In the genomic region with DNA sequence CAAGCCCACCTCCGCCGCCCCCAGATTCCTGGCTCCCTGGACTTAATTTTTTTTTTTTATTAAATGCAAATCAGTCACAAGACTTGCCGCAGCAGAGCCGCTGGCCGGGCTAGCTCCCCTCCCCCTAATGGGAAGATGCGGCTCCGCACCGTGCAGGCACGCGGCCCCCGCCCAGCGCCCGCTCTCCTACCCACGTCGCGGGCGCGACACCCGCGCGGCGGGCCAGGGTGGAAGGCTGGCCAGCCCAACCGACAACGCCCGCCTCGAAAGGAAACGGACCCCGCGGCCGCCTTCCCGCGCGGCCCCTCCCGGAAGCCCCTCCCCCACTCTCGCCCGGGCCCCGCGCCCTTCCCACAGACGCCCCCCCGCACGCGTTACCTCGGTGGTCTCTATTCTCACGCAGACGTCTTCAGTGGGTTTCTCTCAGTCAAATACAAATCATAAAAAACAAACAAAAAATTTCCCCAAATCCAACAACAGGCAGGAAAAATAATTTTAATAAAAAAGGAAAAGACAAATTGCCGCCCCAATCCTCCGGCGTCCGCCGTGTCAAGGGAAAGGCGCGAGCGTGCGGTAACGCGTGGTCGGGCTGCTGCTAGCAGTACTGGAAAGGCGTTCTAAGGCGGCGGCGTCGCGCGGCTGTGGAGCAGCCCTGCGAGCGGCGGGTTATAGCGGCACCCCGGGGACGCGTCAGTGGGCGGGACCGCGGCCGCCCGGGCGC, we compare ENCODE assay signal across 1 cellular context.
A peak's percentile ranks its signal among the peaks of the same experiment; 100 is the strongest.
TF ChIP-seq lines count a peak whose summit lies in the region.

Gene SLC38A2, minus strand, starts transcription at position 643 of the 721 bp plus-strand sequence. CDS start 1,480 bp downstream, outside the sequence.

TF ChIP-seq in GM12878, 131 proteins besides CTCF, POLR2A, EP300 and RAD21 (continued from another document and continues in another):
- TF ChIP-seq, protein P1, sequence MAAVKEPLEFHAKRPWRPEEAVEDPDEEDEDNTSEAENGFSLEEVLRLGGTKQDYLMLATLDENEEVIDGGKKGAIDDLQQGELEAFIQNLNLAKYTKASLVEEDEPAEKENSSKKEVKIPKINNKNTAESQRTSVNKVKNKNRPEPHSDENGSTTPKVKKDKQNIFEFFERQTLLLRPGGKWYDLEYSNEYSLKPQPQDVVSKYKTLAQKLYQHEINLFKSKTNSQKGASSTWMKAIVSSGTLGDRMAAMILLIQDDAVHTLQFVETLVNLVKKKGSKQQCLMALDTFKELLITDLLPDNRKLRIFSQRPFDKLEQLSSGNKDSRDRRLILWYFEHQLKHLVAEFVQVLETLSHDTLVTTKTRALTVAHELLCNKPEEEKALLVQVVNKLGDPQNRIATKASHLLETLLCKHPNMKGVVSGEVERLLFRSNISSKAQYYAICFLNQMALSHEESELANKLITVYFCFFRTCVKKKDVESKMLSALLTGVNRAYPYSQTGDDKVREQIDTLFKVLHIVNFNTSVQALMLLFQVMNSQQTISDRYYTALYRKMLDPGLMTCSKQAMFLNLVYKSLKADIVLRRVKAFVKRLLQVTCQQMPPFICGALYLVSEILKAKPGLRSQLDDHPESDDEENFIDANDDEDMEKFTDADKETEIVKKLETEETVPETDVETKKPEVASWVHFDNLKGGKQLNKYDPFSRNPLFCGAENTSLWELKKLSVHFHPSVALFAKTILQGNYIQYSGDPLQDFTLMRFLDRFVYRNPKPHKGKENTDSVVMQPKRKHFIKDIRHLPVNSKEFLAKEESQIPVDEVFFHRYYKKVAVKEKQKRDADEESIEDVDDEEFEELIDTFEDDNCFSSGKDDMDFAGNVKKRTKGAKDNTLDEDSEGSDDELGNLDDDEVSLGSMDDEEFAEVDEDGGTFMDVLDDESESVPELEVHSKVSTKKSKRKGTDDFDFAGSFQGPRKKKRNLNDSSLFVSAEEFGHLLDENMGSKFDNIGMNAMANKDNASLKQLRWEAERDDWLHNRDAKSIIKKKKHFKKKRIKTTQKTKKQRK (IDR thresholded peaks at IDR 0.05; ENCODE audit: low read depth, low read length), result no peak
- TF ChIP-seq, protein P2, sequence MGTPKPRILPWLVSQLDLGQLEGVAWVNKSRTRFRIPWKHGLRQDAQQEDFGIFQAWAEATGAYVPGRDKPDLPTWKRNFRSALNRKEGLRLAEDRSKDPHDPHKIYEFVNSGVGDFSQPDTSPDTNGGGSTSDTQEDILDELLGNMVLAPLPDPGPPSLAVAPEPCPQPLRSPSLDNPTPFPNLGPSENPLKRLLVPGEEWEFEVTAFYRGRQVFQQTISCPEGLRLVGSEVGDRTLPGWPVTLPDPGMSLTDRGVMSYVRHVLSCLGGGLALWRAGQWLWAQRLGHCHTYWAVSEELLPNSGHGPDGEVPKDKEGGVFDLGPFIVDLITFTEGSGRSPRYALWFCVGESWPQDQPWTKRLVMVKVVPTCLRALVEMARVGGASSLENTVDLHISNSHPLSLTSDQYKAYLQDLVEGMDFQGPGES (IDR thresholded peaks at IDR 0.05), result no peak
- TF ChIP-seq ZZZ3 (IDR thresholded peaks at IDR 0.05; ENCODE audit: control insufficient read depth, insufficient read length, low read depth) (no peak), LARP7 (IDR thresholded peaks at IDR 0.05) (no peak; the same call in 1 of the 2 replicates), WRNIP1 (IDR thresholded peaks at IDR 0.05; ENCODE audit: borderline replicate concordance, low read depth, low read length) (no peak), MLLT1 (IDR thresholded peaks at IDR 0.05) (peak; percentile 96), MTA2 (IDR thresholded peaks at IDR 0.05; ENCODE audit: low read depth) (no peak), YBX1 (IDR thresholded peaks at IDR 0.05) (no peak), ELK1 (IDR thresholded peaks at IDR 0.05; ENCODE audit: low read depth, low read length) (no peak), ZBTB4 (CRISPR knock-in tag; IDR thresholded peaks at IDR 0.05) (no peak), TARDBP (IDR thresholded peaks at IDR 0.05; ENCODE audit: borderline replicate concordance) (no peak; the same call in 1 of the 2 replicates), RCOR1 (conservative IDR thresholded peaks at IDR 0.05; ENCODE audit: low read depth, low read length) (0 out of 2 replicates have a peak, but pooled peaks have one; percentile 57), NFYA (IDR thresholded peaks at IDR 0.05; ENCODE audit: borderline replicate concordance, low read depth, low read length) (no peak), SUPT20H (IDR thresholded peaks at IDR 0.05; ENCODE audit: borderline replicate concordance, control insufficient read depth, low read depth, low read length) (no peak), NR2C1 (IDR thresholded peaks at IDR 0.05) (no peak), NR2C2 (IDR thresholded peaks at IDR 0.05; ENCODE audit: borderline replicate concordance, control insufficient read depth, insufficient read length, low read depth) (no peak), BCL11A (IDR thresholded peaks at IDR 0.05; ENCODE audit: low read depth, low read length) (no peak), RELA (IDR thresholded peaks at IDR 0.05; ENCODE audit: borderline replicate concordance, partially characterized antibody) (peak; percentile 15), CHD2 (IDR thresholded peaks at IDR 0.05; ENCODE audit: borderline replicate concordance, low read depth, low read length) (peak; percentile 33; the same call in 1 of the 2 replicates), MYC (IDR thresholded peaks at IDR 0.05; ENCODE audit: insufficient read depth, insufficient read length, insufficient replicate concordance, low read length, severe bottlenecking) (no peak), GATAD2B (conservative IDR thresholded peaks at IDR 0.05; ENCODE audit: low read depth) (no peak), TAF1 (IDR thresholded peaks at IDR 0.05; ENCODE audit: borderline replicate concordance, low read depth, low read length) (peak; percentile 95), PAX8 (IDR thresholded peaks at IDR 0.05) (no peak), ZSCAN29 (IDR thresholded peaks at IDR 0.05) (no peak), BRCA1 (IDR thresholded peaks at IDR 0.05; ENCODE audit: low read depth, low read length) (no peak), ATF7 (IDR thresholded peaks at IDR 0.05; ENCODE audit: low read depth) (peak; percentile 19; the same call in 1 of the 2 replicates), CHD1 (IDR thresholded peaks at IDR 0.05; ENCODE audit: low read depth, low read length) (peak; percentile 82; the same call in 1 of the 2 replicates), ZNF24 (IDR thresholded peaks at IDR 0.05) (no peak), KAT2A (conservative IDR thresholded peaks at IDR 0.05; ENCODE audit: control insufficient read depth, low read depth, low read length) (no peak), FOXM1 (IDR thresholded peaks at IDR 0.05; ENCODE audit: low read depth, low read length) (no peak), NFXL1 (IDR thresholded peaks at IDR 0.05; ENCODE audit: borderline replicate concordance) (no peak), ATF2 (IDR thresholded peaks at IDR 0.05; ENCODE audit: low read length) (0 out of 2 replicates have a peak, but pooled peaks have one; percentile 20), CBX5 (IDR thresholded peaks at IDR 0.05; ENCODE audit: low read depth) (peak; percentile 87; the same call in 1 of the 2 replicates)
- TF ChIP-seq, protein P3, sequence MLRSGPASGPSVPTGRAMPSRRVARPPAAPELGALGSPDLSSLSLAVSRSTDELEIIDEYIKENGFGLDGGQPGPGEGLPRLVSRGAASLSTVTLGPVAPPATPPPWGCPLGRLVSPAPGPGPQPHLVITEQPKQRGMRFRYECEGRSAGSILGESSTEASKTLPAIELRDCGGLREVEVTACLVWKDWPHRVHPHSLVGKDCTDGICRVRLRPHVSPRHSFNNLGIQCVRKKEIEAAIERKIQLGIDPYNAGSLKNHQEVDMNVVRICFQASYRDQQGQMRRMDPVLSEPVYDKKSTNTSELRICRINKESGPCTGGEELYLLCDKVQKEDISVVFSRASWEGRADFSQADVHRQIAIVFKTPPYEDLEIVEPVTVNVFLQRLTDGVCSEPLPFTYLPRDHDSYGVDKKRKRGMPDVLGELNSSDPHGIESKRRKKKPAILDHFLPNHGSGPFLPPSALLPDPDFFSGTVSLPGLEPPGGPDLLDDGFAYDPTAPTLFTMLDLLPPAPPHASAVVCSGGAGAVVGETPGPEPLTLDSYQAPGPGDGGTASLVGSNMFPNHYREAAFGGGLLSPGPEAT (IDR thresholded peaks at IDR 0.05; ENCODE audit: low read depth), result no peak
- TF ChIP-seq, protein P4, sequence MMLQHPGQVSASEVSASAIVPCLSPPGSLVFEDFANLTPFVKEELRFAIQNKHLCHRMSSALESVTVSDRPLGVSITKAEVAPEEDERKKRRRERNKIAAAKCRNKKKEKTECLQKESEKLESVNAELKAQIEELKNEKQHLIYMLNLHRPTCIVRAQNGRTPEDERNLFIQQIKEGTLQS (IDR thresholded peaks at IDR 0.05; ENCODE audit: borderline replicate concordance, extremely low read depth, low read depth, low read length), result no peak
- TF ChIP-seq, protein P5, sequence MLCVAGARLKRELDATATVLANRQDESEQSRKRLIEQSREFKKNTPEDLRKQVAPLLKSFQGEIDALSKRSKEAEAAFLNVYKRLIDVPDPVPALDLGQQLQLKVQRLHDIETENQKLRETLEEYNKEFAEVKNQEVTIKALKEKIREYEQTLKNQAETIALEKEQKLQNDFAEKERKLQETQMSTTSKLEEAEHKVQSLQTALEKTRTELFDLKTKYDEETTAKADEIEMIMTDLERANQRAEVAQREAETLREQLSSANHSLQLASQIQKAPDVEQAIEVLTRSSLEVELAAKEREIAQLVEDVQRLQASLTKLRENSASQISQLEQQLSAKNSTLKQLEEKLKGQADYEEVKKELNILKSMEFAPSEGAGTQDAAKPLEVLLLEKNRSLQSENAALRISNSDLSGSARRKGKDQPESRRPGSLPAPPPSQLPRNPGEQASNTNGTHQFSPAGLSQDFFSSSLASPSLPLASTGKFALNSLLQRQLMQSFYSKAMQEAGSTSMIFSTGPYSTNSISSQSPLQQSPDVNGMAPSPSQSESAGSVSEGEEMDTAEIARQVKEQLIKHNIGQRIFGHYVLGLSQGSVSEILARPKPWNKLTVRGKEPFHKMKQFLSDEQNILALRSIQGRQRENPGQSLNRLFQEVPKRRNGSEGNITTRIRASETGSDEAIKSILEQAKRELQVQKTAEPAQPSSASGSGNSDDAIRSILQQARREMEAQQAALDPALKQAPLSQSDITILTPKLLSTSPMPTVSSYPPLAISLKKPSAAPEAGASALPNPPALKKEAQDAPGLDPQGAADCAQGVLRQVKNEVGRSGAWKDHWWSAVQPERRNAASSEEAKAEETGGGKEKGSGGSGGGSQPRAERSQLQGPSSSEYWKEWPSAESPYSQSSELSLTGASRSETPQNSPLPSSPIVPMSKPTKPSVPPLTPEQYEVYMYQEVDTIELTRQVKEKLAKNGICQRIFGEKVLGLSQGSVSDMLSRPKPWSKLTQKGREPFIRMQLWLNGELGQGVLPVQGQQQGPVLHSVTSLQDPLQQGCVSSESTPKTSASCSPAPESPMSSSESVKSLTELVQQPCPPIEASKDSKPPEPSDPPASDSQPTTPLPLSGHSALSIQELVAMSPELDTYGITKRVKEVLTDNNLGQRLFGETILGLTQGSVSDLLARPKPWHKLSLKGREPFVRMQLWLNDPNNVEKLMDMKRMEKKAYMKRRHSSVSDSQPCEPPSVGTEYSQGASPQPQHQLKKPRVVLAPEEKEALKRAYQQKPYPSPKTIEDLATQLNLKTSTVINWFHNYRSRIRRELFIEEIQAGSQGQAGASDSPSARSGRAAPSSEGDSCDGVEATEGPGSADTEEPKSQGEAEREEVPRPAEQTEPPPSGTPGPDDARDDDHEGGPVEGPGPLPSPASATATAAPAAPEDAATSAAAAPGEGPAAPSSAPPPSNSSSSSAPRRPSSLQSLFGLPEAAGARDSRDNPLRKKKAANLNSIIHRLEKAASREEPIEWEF (IDR thresholded peaks at IDR 0.05; ENCODE audit: insufficient replicate concordance, low read depth, low read length), result no peak
